Comparison of ENCODE assay signal across 18 cellular contexts in the genomic region with DNA sequence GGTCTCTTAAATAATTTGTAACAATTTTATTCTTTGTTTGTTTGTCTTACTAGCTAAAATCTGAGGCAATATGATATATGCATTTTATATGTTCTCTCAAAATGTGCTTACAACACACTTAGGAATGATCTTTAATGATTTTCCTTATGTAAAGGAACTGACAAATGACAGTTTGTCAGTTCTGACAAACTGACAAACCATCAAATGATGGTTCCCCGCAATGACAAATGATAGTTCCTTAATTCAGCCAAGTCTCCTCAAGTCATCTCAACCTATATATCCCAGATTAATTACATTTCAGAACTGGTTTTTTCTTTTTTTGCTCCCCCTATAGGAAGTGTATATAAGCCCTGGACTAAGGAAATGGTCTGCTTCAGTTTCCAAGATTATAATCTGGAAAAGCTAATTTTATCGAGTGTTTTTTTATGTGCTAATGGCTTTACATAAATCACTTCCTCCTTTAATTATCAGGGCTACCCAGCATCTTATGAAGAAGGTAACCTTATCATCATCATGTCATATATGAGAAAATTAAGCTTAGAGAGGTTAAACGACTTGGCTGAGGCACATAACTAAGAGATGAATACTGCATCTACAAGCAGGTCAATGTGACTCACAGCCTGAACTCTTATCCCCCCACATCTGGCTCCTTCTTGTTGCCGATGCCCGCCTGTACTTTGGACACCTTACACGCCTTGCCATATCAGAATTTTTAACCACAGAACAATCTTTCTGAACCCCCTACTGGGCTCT.
"Had no signal": no experiment of that assay in that cellular context is flagged by ENCODE, and none has a peak within 500 bp of the region (broad histone marks: within the 10 kb centered on the region; RNA-seq: fewer than 3 reads in every experiment).

No MANE protein-coding gene starts in this region.

- H3K27me3 ChIP-seq: esophagus squamous epithelium, neural progenitor cell had no signal

- H3K4me3 Mint-ChIP-seq: activated CD4-positive, alpha-beta T cell treated with anti-CD3 and anti-CD28 coated beads, Interleukin-2, amount 10 ng/mL, durations not matched to agents 7 days and 5 days; activated naive CD4-positive, alpha-beta T cell treated with anti-CD3 and anti-CD28 coated beads, Interleukin-2, amount 10 ng/mL, durations not matched to agents 7 days and 5 days; activated T-helper 17 cell treated with anti-CD3 and anti-CD28 coated beads, Interleukin-2, amount 50 U/mL, for 72 hours; neural progenitor cell; stimulated activated naive CD8-positive, alpha-beta T cell treated with anti-CD3 and anti-CD28 coated beads, Interleukin-15, Interleukin-2, amounts not matched to agents 100 ng/mL and 50 ng/mL, for 24 hours; T-cell had no signal

- H3K27me3 Mint-ChIP-seq: activated naive CD4-positive, alpha-beta T cell treated with anti-CD3 and anti-CD28 coated beads, Interleukin-2, amount 10 ng/mL, durations not matched to agents 7 days and 5 days had no signal

- H3K27ac Mint-ChIP-seq: activated CD4-positive, alpha-beta T cell treated with anti-CD3 and anti-CD28 coated beads, Interleukin-2, amount 10 ng/mL, durations not matched to agents 7 days and 5 days; activated naive CD4-positive, alpha-beta T cell treated with anti-CD3 and anti-CD28 coated beads, Interleukin-2, amount 10 ng/mL, durations not matched to agents 7 days and 5 days; activated T-helper 17 cell treated with anti-CD3 and anti-CD28 coated beads, Interleukin-2, amount 50 U/mL, for 72 hours; neural progenitor cell; stimulated activated naive CD8-positive, alpha-beta T cell treated with anti-CD3 and anti-CD28 coated beads, Interleukin-15, Interleukin-2, amounts not matched to agents 100 ng/mL and 50 ng/mL, for 24 hours; T-cell had no signal

- H3K27ac ChIP-seq: esophagus squamous epithelium, left ventricle myocardium inferior, neural progenitor cell, parathyroid adenoma, thoracic aorta had no signal

- H3K36me3 ChIP-seq: esophagus squamous epithelium, left ventricle myocardium inferior, neural progenitor cell, thoracic aorta had no signal

- H3K4me1 Mint-ChIP-seq: activated CD4-positive, alpha-beta T cell treated with anti-CD3 and anti-CD28 coated beads, Interleukin-2, amount 10 ng/mL, durations not matched to agents 7 days and 5 days; activated naive CD4-positive, alpha-beta T cell treated with anti-CD3 and anti-CD28 coated beads, Interleukin-2, amount 10 ng/mL, durations not matched to agents 7 days and 5 days; activated T-helper 17 cell treated with anti-CD3 and anti-CD28 coated beads, Interleukin-2, amount 50 U/mL, for 72 hours; T-cell had no signal

- H3K4me1 ChIP-seq: esophagus squamous epithelium, left ventricle myocardium inferior, neural progenitor cell, parathyroid adenoma had no signal

- H3K4me3 ChIP-seq: esophagus squamous epithelium, left ventricle myocardium inferior, neural progenitor cell, thoracic aorta had no signal

- H3K9me3 ChIP-seq: esophagus squamous epithelium, left ventricle myocardium inferior, thoracic aorta had no signal

- H3K36me3 Mint-ChIP-seq: activated naive CD4-positive, alpha-beta T cell treated with anti-CD3 and anti-CD28 coated beads, Interleukin-2, amount 10 ng/mL, durations not matched to agents 7 days and 5 days; neural progenitor cell; T-cell had no signal

- H3K9me3 Mint-ChIP-seq: activated CD4-positive, alpha-beta T cell treated with anti-CD3 and anti-CD28 coated beads, Interleukin-2, amount 10 ng/mL, durations not matched to agents 7 days and 5 days; activated naive CD4-positive, alpha-beta T cell treated with anti-CD3 and anti-CD28 coated beads, Interleukin-2, amount 10 ng/mL, durations not matched to agents 7 days and 5 days; activated T-helper 17 cell treated with anti-CD3 and anti-CD28 coated beads, Interleukin-2, amount 50 U/mL, for 72 hours; stimulated activated naive CD8-positive, alpha-beta T cell treated with anti-CD3 and anti-CD28 coated beads, Interleukin-15, Interleukin-2, amounts not matched to agents 100 ng/mL and 50 ng/mL, for 24 hours; T-cell had no signal

- DNase-seq: activated CD4-positive, alpha-beta T cell treated with anti-CD3 and anti-CD28 coated beads, Interleukin-2, amount 10 ng/mL, durations not matched to agents 7 days and 5 days; activated CD4-positive, CD25-positive, alpha-beta regulatory T cell; activated naive CD4-positive, alpha-beta T cell treated with anti-CD3 and anti-CD28 coated beads, Interleukin-2, amount 10 ng/mL, durations not matched to agents 7 days and 5 days; activated T-cell treated with anti-CD3 and anti-CD28 coated beads for 4 hours; esophagus squamous epithelium; foreskin fibroblast; head of caudate nucleus; left ventricle myocardium inferior; mesenchymal stem cell; stimulated activated CD4-positive, alpha-beta T cell treated with anti-CD3 and anti-CD28 coated beads, Interleukin-15, amount 100 ng/mL, for 24 hours; stimulated activated CD4-positive, alpha-beta T cell treated with anti-CD3 and anti-CD28 coated beads, Interleukin-4, amount 100 ng/mL, for 24 hours; T-cell; T1000 had no signal
